In the genomic region with DNA sequence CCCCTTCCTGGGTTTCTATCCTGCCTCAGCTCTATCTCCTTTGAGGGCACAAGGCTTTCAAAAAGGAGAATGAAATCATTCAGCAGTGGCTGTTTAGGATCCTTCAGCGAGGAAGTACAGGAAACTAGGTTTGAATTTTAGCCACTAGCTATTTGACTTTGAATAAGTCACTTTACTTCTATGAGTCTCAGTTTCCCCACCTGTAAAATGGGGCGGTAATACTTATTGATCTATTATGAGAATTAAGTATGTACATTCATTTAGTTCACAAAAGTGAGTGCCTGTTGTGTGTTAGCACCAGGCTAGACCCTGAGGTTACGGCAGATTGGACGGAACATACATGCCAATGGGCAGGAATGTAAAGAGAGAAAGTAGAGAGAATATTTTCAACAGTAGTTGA, we compare ENCODE assay signal across 20 cellular contexts. TPM values are rescaled to one million over a fixed set of nuclear protein-coding genes. Genes with fewer than 3 reads are reported as not detected.
A peak's percentile ranks its signal among the peaks of the same experiment; 100 is the strongest.
DNase-seq lines count a peak whose midpoint lies in the region; ATAC-seq, FAIRE-seq and TF ChIP-seq lines count a peak whose summit lies in the region.
"Had no signal": no experiment of that assay in that cellular context is flagged by ENCODE, and none has a peak within 500 bp of the region (broad histone marks: within the 10 kb centered on the region; RNA-seq: fewer than 3 reads in every experiment).

No MANE protein-coding gene starts in this region.

- H4K20me1 ChIP-seq in keratinocyte (ENCODE audit: control insufficient read depth, extremely low read depth, insufficient read depth, low read length): peaks cover 8% of the 10 kb centered on the region

- H3K4me1 ChIP-seq in keratinocyte (ENCODE audit: control insufficient read depth, extremely low read depth, insufficient read depth, low read length) (peaks cover 70% of the 10 kb centered on the region), trophoblast cell (ENCODE audit: control insufficient read depth in 1 of 2, insufficient read depth in 2 of 2, low read length in 2 of 2) (peaks cover 29 to 35% of the 10 kb centered on the region in 2 experiments)
- H3K4me1 ChIP-seq: BE2C, psoas muscle had no signal

- TF ChIP-seq CTCF in WTC11 (IDR thresholded peaks at IDR 0.05) (no peak), keratinocyte (optimal IDR thresholded peaks at IDR 0.05 in 1 of 3, IDR thresholded peaks at IDR 0.05 in 1 of 3, conservative IDR thresholded peaks at IDR 0.05 in 1 of 3; ENCODE audit: extremely low read depth in 1 of 3, insufficient read depth in 2 of 3, low read length in 3 of 3) (no peak)

- H3K27me3 ChIP-seq in keratinocyte (ENCODE audit: control insufficient read depth, extremely low read depth, insufficient read depth, low read length) (no peaks in the 10 kb centered on the region), trophoblast cell (ENCODE audit: insufficient read depth, low read length) (no peaks in the 10 kb centered on the region)
- H3K27me3 ChIP-seq: BE2C had no signal

- CTCF ChIA-PET in WTC11 (lab: Charles Lee): interaction anchor here (0.9 to 1.6 kb wide), 2 partner anchors 20 to 223 kb away, joined by 3 to 4 read pairs; no protein-coding TSS in a partner anchor

- no peak for ATAC-seq in WTC11
- no peak for ATAC-seq in activated naive CD4-positive, alpha-beta T cell treated with anti-CD3 and anti-CD28 coated beads, Interleukin-2, amount 50 U/mL, for 72 hours
- ATAC-seq: activated CD4-positive, CD25-positive, alpha-beta regulatory T cell treated with anti-CD3 and anti-CD28 coated beads, Interleukin-2, amount 50 U/mL, for 24 hours; activated T-cell treated with anti-CD3 and anti-CD28 coated beads, Interleukin-2, amount 50 U/mL, for 4 hours; effector memory CD8-positive, alpha-beta T cell; psoas muscle had no signal

- POLR2A ChIA-PET in WTC11 (lab: Charles Lee): interaction anchor here (0.8 kb wide), 1 partner anchor 20 kb away, joined by 3 read pairs; no protein-coding TSS in a partner anchor

- peak overlapping the region; percentile 22 for H2BK120ac ChIP-seq in trophoblast cell (ENCODE audit: insufficient read depth, low read length, poor library complexity)

- H3K27ac ChIP-seq in keratinocyte (ENCODE audit: control insufficient read depth, insufficient read depth, low read length): peak overlapping the region; percentile 89
- H3K27ac ChIP-seq in trophoblast cell (ENCODE audit: low read depth, low read length): peak overlapping the region; percentile 20
- H3K27ac ChIP-seq: psoas muscle had no signal

- no peak overlapping the region for H3K18ac ChIP-seq in trophoblast cell (ENCODE audit: low read length)

- DNase-seq in WTC11 (ENCODE audit: low spot score) (no peak), keratinocyte (ENCODE audit: low read depth, low spot score) (no peak), trophoblast cell (no peak), A172 (ENCODE audit: low spot score) (no peak), C1 segment of cervical spinal cord (lab: John Stamatoyannopoulos, UW) (no peak), RPMI8226 (no peak)
- DNase-seq in activated naive CD4-positive, alpha-beta T cell treated with anti-CD3 and anti-CD28 coated beads, Interleukin-2, amount 50 U/mL, for 72 hours (ENCODE audit: low spot score in 2 of 2): no peak
- DNase-seq: activated T-cell treated with anti-CD3 and anti-CD28 coated beads, Interleukin-2, amount 50 U/mL, for 4 hours; BE2C; effector memory CD8-positive, alpha-beta T cell; NCI-H1436; NCI-H774; OCI-M1; psoas muscle had no signal

- no peak overlapping the region for H2BK5ac ChIP-seq in trophoblast cell (ENCODE audit: low read depth, low read length, poor library complexity)

- H2AFZ ChIP-seq in keratinocyte (ENCODE audit: control insufficient read depth, low read length): no peak overlapping the region
- no peak overlapping the region for H2AFZ ChIP-seq in trophoblast cell (ENCODE audit: insufficient read depth, low read length, poor library complexity)

- H3K9me3 ChIP-seq in keratinocyte (ENCODE audit: control insufficient read depth, low read depth, low read length) (no peaks in the 10 kb centered on the region), trophoblast cell (ENCODE audit: insufficient read depth, low read depth, low read length) (no peaks in the 10 kb centered on the region)
- H3K9me3 ChIP-seq: BE2C, psoas muscle had no signal

- WGBS in trophoblast cell (ENCODE audit: extremely low coverage, insufficient coverage, insufficient read length): no CpG with 5 or more reads among the region's 4 CpGs

- peaks cover 14 to 33% of the 10 kb centered on the region in 2 experiments for H3K36me3 ChIP-seq in keratinocyte (ENCODE audit: control insufficient read depth in 2 of 2, extremely low read depth in 1 of 2, insufficient read depth in 2 of 2, low read length in 2 of 2)
- H3K36me3 ChIP-seq in trophoblast cell (ENCODE audit: control insufficient read depth in 1 of 2, insufficient read depth in 2 of 2, low read length in 2 of 2): peaks cover 5 to 7% of the 10 kb centered on the region in 2 experiments
- H3K36me3 ChIP-seq: BE2C had no signal

- peak overlapping the region; percentile 32; the same call in 1 of the 2 replicates for H3K4me3 Mint-ChIP-seq in WTC11
- H3K4me3 Mint-ChIP-seq: activated naive CD4-positive, alpha-beta T cell treated with anti-CD3 and anti-CD28 coated beads, Interleukin-2, amount 50 U/mL, for 24 hours; activated T-cell treated with anti-CD3 and anti-CD28 coated beads, Interleukin-2, amount 50 U/mL, for 4 hours; effector memory CD8-positive, alpha-beta T cell; T-helper 2 cell treated with Interferon-gamma antibody and Interleukin-4, amounts not matched to agents 5 μg/mL and 100 μg/mL, for 36 hours had no signal

- no peak overlapping the region for H4K12ac ChIP-seq in trophoblast cell (ENCODE audit: low read depth, low read length)

- H3K9me3 Mint-ChIP-seq in WTC11: no peaks in the 10 kb centered on the region
- no peaks in the 10 kb centered on the region for H3K9me3 Mint-ChIP-seq in activated naive CD4-positive, alpha-beta T cell treated with anti-CD3 and anti-CD28 coated beads, Interleukin-2, amount 50 U/mL, for 72 hours
- H3K9me3 Mint-ChIP-seq: activated naive CD4-positive, alpha-beta T cell treated with anti-CD3 and anti-CD28 coated beads, Interleukin-2, amount 50 U/mL, for 24 hours; activated T-cell treated with anti-CD3 and anti-CD28 coated beads, Interleukin-2, amount 50 U/mL, for 4 hours; effector memory CD8-positive, alpha-beta T cell; T-helper 2 cell treated with Interferon-gamma antibody and Interleukin-4, amounts not matched to agents 5 μg/mL and 100 μg/mL, for 36 hours had no signal

- H3K4me2 ChIP-seq in keratinocyte (ENCODE audit: control insufficient read depth, extremely low read depth, insufficient read depth, low read depth, low read length) (peak overlapping the region; percentile 82), trophoblast cell (ENCODE audit: low read length) (no peak overlapping the region)

- peaks cover 90% of the 10 kb centered on the region for H3K79me2 ChIP-seq in keratinocyte (ENCODE audit: control insufficient read depth, insufficient read depth, low read length)
- H3K79me2 ChIP-seq in trophoblast cell (ENCODE audit: control insufficient read depth, insufficient read depth, low read length, poor library complexity): peaks cover 18% of the 10 kb centered on the region

- no peak overlapping the region for H3K23ac ChIP-seq in trophoblast cell (ENCODE audit: low read length)

- no peaks in the 10 kb centered on the region for H3K27me3 Mint-ChIP-seq in WTC11 (ENCODE audit: low read depth)

- peaks cover 4% of the 10 kb centered on the region for H3K9me1 ChIP-seq in keratinocyte (ENCODE audit: control insufficient read depth, extremely low read depth, insufficient read depth, low read length)

- no peak overlapping the region for H4K8ac ChIP-seq in trophoblast cell (ENCODE audit: low read depth, low read length)

- no peak for FAIRE-seq in keratinocyte (lab: Jason Lieb, UNC)
- FAIRE-seq: astrocyte, H54 had no signal

- dilution Hi-C loops in keratinocyte (cut with MboI; ENCODE audit: extremely low pct_ligation_motif_present, low sequenced_read_pairs): no loop called here

- peaks cover 13% of the 10 kb centered on the region for H3K79me1 ChIP-seq in trophoblast cell (ENCODE audit: low read length)

- peaks cover 21% of the 10 kb centered on the region for H3K36me3 Mint-ChIP-seq in WTC11
- H3K36me3 Mint-ChIP-seq in activated naive CD4-positive, alpha-beta T cell treated with anti-CD3 and anti-CD28 coated beads, Interleukin-2, amount 50 U/mL, for 72 hours: no peaks in the 10 kb centered on the region
- H3K36me3 Mint-ChIP-seq: activated naive CD4-positive, alpha-beta T cell treated with anti-CD3 and anti-CD28 coated beads, Interleukin-2, amount 50 U/mL, for 24 hours had no signal

- peak overlapping the region; percentile 63 for H2BK12ac ChIP-seq in trophoblast cell (ENCODE audit: low read length)

- peak overlapping the region; percentile 23 for H3K4ac ChIP-seq in trophoblast cell (ENCODE audit: low read depth, low read length)

- H4K91ac ChIP-seq in trophoblast cell (ENCODE audit: low read depth, low read length): no peak overlapping the region

- H2AK5ac ChIP-seq in trophoblast cell (ENCODE audit: low read length): no peak overlapping the region

- no peak overlapping the region for H3K14ac ChIP-seq in trophoblast cell (ENCODE audit: low read length)

- H3K9ac ChIP-seq in keratinocyte (ENCODE audit: control insufficient read depth, extremely low read depth, insufficient read depth, low read length) (peak overlapping the region; percentile 73), trophoblast cell (ENCODE audit: low read length) (no peak overlapping the region)

- H3K27ac Mint-ChIP-seq in WTC11: peak overlapping the region; percentile 61; the same call in 1 of the 2 replicates
- no peak overlapping the region for H3K27ac Mint-ChIP-seq in activated naive CD4-positive, alpha-beta T cell treated with anti-CD3 and anti-CD28 coated beads, Interleukin-2, amount 50 U/mL, for 72 hours
- H3K27ac Mint-ChIP-seq: effector memory CD8-positive, alpha-beta T cell; T-helper 2 cell treated with Interferon-gamma antibody and Interleukin-4, amounts not matched to agents 5 μg/mL and 100 μg/mL, for 36 hours had no signal

- H3K4me3 ChIP-seq in keratinocyte (ENCODE audit: control insufficient read depth in 2 of 3, extremely low read depth in 1 of 3, insufficient read depth in 2 of 3, low read depth in 1 of 3, low read length in 3 of 3) (peak overlapping the region in 1 of 3 experiments; percentile 61), trophoblast cell (ENCODE audit: low read depth, low read length) (no peak overlapping the region)
- H3K4me3 ChIP-seq: psoas muscle, skin epidermis had no signal

- H3K4me1 Mint-ChIP-seq in WTC11: peaks cover 79% of the 10 kb centered on the region
- H3K4me1 Mint-ChIP-seq: activated naive CD4-positive, alpha-beta T cell treated with anti-CD3 and anti-CD28 coated beads, Interleukin-2, amount 50 U/mL, for 24 hours had no signal

RNA-seq across cellular contexts. Expression of gene CDH1, which starts 6.6 kb away (rescaled TPM):
- total RNA-seq in WTC11 (2021): 265 to 281 TPM (median 278 TPM) in 3 replicates
- 247 to 378 TPM (median 285 TPM) in 3 replicates for polyA plus RNA-seq in keratinocyte
- polyA plus RNA-seq in keratinocyte (2011; ENCODE audit: low read depth): 235 TPM
- 72.2 and 103 TPM in 2 replicates for polyA plus RNA-seq in keratinocyte (2011; cell fraction: cytosol; rRNA removed)
- polyA plus RNA-seq in keratinocyte (2011; cell fraction: nucleus; rRNA removed): 746 and 761 TPM in 2 replicates
- 259 and 286 TPM in 2 replicates for polyA plus RNA-seq in keratinocyte (2012; ENCODE audit: low replicate concordance)
- 372 to 655 TPM (median 505 TPM) in 3 replicates for polyA minus RNA-seq in keratinocyte
- 399 TPM for polyA minus RNA-seq in keratinocyte (2011; cell fraction: cytosol; rRNA and poly(A)+ RNA removed)
- 732 and 1,291 TPM in 2 replicates for polyA minus RNA-seq in keratinocyte (2011; cell fraction: nucleus; rRNA and poly(A)+ RNA removed)
- 212 and 221 TPM in 2 replicates for polyA plus RNA-seq in trophoblast cell (2013)
- total RNA-seq in A172 (2014; rRNA removed; shearing (Covaris generic)): 0.14 and 1.5 TPM in 2 replicates
- total RNA-seq in activated naive CD4-positive, alpha-beta T cell treated with anti-CD3 and anti-CD28 coated beads, Interleukin-2, amount 50 U/mL, for 72 hours: 10 to 100 TPM in 1 of 2 donors, 1 to 10 TPM in 1; 1.1 to 14.9 TPM

Comparison
In these comparisons a context has a peak if more than half of its experiments do, and no peak if none do; other contexts are left out.
1. RNA of gene CDH1, which starts 6.6 kb away (total RNA-seq): 265 to 281 TPM in WTC11; 1.1 to 14.9 TPM in activated naive CD4-positive, alpha-beta T cell treated with anti-CD3 and anti-CD28 coated beads, Interleukin-2, amount 50 U/mL, for 72 hours and 0.14 to 1.5 TPM in A172; every median in the first group is over 10 times any median in the second.